Comparison of ENCODE assay signal across 8 cellular contexts in the genomic region with DNA sequence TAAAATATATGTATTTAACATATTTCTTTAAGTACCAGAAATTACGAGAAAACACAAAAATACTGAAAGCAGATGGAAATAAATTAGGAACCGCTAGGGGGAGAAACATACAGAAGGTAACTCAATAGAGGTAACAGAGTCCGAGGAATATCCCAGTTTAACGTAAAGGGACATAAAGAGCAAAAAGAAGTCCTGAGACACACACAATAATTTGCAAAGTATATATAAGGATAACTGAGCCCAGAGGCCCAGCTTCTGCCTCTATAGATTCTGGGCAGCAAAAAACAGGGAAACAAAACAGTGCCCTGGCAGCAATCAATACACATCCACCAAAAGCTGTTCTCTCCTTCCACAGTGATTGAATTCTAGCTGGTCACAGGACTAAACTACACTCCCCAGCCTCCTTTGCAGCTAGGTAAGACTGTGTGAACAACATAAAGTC. TPM values are rescaled to one million over a fixed set of nuclear protein-coding genes. Genes with fewer than 3 reads are reported as not detected.
DNase-seq lines count a peak whose midpoint lies in the region; ATAC-seq and TF ChIP-seq lines count a peak whose summit lies in the region.

No MANE protein-coding gene starts in this region.

- CTCF ChIA-PET in A673 (lab: Charles Lee) (interaction anchor here (1.1 to 1.7 kb wide), 2 partner anchors 82 to 530 kb away, joined by 5 to 8 read pairs; no protein-coding TSS in a partner anchor), HEK293 (lab: Yijun Ruan, JAX) (interaction anchor here (0.6 to 5.1 kb wide), 12 partner anchors 9 to 1577 kb away, joined by 3 to 52 read pairs (median 4); partner anchors contain the start of gene TBC1D32), MCF 10A (lab: Yijun Ruan, JAX) (interaction anchor here (0.6 to 2.2 kb wide), 13 partner anchors 8 to 836 kb away, joined by 3 to 26 read pairs (median 4); no protein-coding TSS in a partner anchor)

- no peaks in the 10 kb centered on the region for H3K27me3 ChIP-seq in A673 (replicated peaks; ENCODE audit: insufficient read depth, low read depth, low read length, poor library complexity)

- no TSS peak for BruUV-seq in A673 (replicated peaks; lab: Mats Ljungman, UMichigan)
- no TSS peak for BruUV-seq in MCF 10A (replicated peaks; lab: Mats Ljungman, UMichigan)

- H3K4me1 ChIP-seq in A673 (ENCODE audit: insufficient read depth, low read length, poor library complexity, severe bottlenecking) (no peaks in the 10 kb centered on the region), HEK293 (ENCODE audit: control insufficient read depth, insufficient read depth, low read length) (no peaks in the 10 kb centered on the region)

- peak; percentile 60 for DNase-seq in A673 (ENCODE audit: low spot score)
- DNase-seq in MCF 10A (ENCODE audit: unreplicated experiment): peak; percentile 11
- peak; percentile 55 for DNase-seq in left kidney (ENCODE audit: low read depth, low spot score)
- DNase-seq in HPDE6-E6E7 (ENCODE audit: extremely low spot score): no peak
- no peak for DNase-seq in OCI-M2 (lab: John Stamatoyannopoulos, UW; ENCODE audit: unreplicated experiment)

- no peak overlapping the region for H3K27ac ChIP-seq in A673 (ENCODE audit: low read depth, low read length, poor library complexity, severe bottlenecking)
- no peak overlapping the region for H3K27ac ChIP-seq in HEK293 (ENCODE audit: extremely low read depth, low read depth, low read length)

- H3K27ac Mint-ChIP-seq in MCF 10A (ENCODE audit: low read depth, unreplicated experiment): no peak overlapping the region

- H3K27me3 Mint-ChIP-seq in MCF 10A (ENCODE audit: insufficient read depth, unreplicated experiment): no peaks in the 10 kb centered on the region

- POLR2A ChIA-PET in A673 (lab: Charles Lee; ENCODE audit: low non-redundant PET) (no interaction called here), HEK293 (lab: Yijun Ruan, JAX) (no interaction called here), MCF 10A (lab: Yijun Ruan, JAX) (interaction anchor here (2.1 kb wide), 1 partner anchor 13 kb away, joined by 5 read pairs; no protein-coding TSS in a partner anchor)

- ATAC-seq in HG03039 (IDR thresholded peaks at IDR 0.05; ENCODE audit: unreplicated experiment): no peak
- no peak for ATAC-seq in HG03439 (IDR thresholded peaks at IDR 0.05; ENCODE audit: unreplicated experiment)

- no peaks in the 10 kb centered on the region for H3K4me1 Mint-ChIP-seq in MCF 10A (ENCODE audit: insufficient read depth, unreplicated experiment)

- H3K4me3 Mint-ChIP-seq in MCF 10A (ENCODE audit: unreplicated experiment): no peak overlapping the region

- TF ChIP-seq CTCF in A673 (conservative IDR thresholded peaks at IDR 0.05; ENCODE audit: low read depth, low read length) (peak; percentile 66), HEK293 (tag by site-specific recombination; IDR thresholded peaks at IDR 0.05) (no peak), MCF 10A (IDR thresholded peaks at IDR 0.05; ENCODE audit: unreplicated experiment) (peak; percentile 42)

- H3K9me3 ChIP-seq in A673 (ENCODE audit: low read depth, low read length, poor library complexity, severe bottlenecking) (no peaks in the 10 kb centered on the region), HEK293 (ENCODE audit: control insufficient read depth, insufficient read depth, low read depth, low read length) (no peaks in the 10 kb centered on the region)

- H3K9me3 Mint-ChIP-seq in MCF 10A (ENCODE audit: unreplicated experiment): no peaks in the 10 kb centered on the region

- peaks cover 5% of the 10 kb centered on the region for H3K36me3 Mint-ChIP-seq in MCF 10A (ENCODE audit: insufficient read depth, unreplicated experiment)

- H3K36me3 ChIP-seq in A673 (ENCODE audit: insufficient read depth, low read length, poor library complexity, severe bottlenecking) (no peaks in the 10 kb centered on the region), HEK293 (ENCODE audit: control insufficient read depth in 2 of 2, insufficient read depth in 1 of 2, low read length in 2 of 2) (peaks cover 4 to 30% of the 10 kb centered on the region in 2 experiments; a peak in 2 of 3 replicates)

- intact Hi-C loops in A673 (cut with micrococcal nuclease; ENCODE audit: unreplicated experiment): no loop called here
- intact Hi-C loops in MCF 10A (cut with micrococcal nuclease): loop anchor here (1.0 kb wide), 1 partner anchor 81 kb away; no protein-coding TSS in a partner anchor

- peak overlapping the region; percentile 4 for H3K4me3 ChIP-seq in A673 (ENCODE audit: low read depth, low read length, poor library complexity, severe bottlenecking)
- peak overlapping the region; percentile 2; the same call in 1 of the 2 replicates for H3K4me3 ChIP-seq in HEK293 (ENCODE audit: low read depth, low read length)

TF ChIP-seq in HEK293, 187 proteins besides CTCF, POLR2A, EP300 and RAD21:
- TF ChIP-seq ZNF239 (tag by site-specific recombination; IDR thresholded peaks at IDR 0.05) (no peak), WT1 (tag by site-specific recombination; IDR thresholded peaks at IDR 0.05) (no peak), ZNF157 (tag by site-specific recombination; IDR thresholded peaks at IDR 0.05) (no peak), MYNN (tag by site-specific recombination; IDR thresholded peaks at IDR 0.05; ENCODE audit: borderline replicate concordance) (no peak), ZNF221 (tag by site-specific recombination; IDR thresholded peaks at IDR 0.05; ENCODE audit: borderline replicate concordance) (no peak), RBAK (tag by site-specific recombination; IDR thresholded peaks at IDR 0.05) (no peak), ZNF292 (tag by site-specific recombination; IDR thresholded peaks at IDR 0.05; ENCODE audit: borderline replicate concordance, low read depth) (no peak), TRIM28 (IDR thresholded peaks at IDR 0.05; ENCODE audit: borderline replicate concordance, low read length) (peak; percentile 44; the same call in 1 of the 2 replicates)
- TF ChIP-seq, protein P1, sequence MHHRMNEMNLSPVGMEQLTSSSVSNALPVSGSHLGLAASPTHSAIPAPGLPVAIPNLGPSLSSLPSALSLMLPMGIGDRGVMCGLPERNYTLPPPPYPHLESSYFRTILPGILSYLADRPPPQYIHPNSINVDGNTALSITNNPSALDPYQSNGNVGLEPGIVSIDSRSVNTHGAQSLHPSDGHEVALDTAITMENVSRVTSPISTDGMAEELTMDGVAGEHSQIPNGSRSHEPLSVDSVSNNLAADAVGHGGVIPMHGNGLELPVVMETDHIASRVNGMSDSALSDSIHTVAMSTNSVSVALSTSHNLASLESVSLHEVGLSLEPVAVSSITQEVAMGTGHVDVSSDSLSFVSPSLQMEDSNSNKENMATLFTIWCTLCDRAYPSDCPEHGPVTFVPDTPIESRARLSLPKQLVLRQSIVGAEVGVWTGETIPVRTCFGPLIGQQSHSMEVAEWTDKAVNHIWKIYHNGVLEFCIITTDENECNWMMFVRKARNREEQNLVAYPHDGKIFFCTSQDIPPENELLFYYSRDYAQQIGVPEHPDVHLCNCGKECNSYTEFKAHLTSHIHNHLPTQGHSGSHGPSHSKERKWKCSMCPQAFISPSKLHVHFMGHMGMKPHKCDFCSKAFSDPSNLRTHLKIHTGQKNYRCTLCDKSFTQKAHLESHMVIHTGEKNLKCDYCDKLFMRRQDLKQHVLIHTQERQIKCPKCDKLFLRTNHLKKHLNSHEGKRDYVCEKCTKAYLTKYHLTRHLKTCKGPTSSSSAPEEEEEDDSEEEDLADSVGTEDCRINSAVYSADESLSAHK (tag by site-specific recombination; IDR thresholded peaks at IDR 0.05): no peak
TF ChIP-seq in HEK293: peak in this region for 1.

RNA-seq across cellular contexts. Expression of gene TBC1D32, which starts 15.1 kb away (rescaled TPM):
- total RNA-seq in A673 (2021) (10.4 and 12.7 TPM in 2 replicates), MCF 10A (2022) (10.2 and 11.0 TPM in 2 replicates)

Comparison
In these comparisons a context has a peak if more than half of its experiments do, and no peak if none do; other contexts are left out.
1. DNase-seq: peak in A673 (single experiment), MCF 10A (single experiment) and left kidney (single experiment); none in HPDE6-E6E7 (single experiment) and OCI-M2 (single experiment).